ENCODE assay signal across 23 cellular contexts in the genomic region with DNA sequence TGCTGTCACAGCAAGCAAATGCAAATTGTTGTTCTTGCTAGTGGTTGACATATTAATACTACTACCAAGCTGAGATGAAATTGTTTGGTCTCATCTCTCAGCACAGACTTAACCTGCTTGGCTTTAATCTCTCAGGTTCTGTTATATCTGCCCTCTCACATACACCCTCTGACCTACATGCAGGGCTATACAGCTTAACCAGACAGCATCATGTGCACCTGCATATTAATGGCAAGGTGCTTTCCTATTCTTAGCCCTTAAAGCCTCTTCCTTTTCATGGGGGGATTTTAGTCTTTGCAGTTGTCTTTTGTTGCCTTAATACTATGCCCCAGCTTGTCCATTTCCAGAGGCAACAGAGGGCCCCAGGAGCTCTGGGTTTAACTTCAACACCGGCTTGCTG.
DNase-seq lines count a peak whose midpoint lies in the region; ATAC-seq and TF ChIP-seq lines count a peak whose summit lies in the region.
"Had no signal": no experiment of that assay in that cellular context is flagged by ENCODE, and none has a peak within 500 bp of the region (broad histone marks: within the 10 kb centered on the region; RNA-seq: fewer than 3 reads in every experiment).

No MANE protein-coding gene starts in this region.

- CTCF ChIA-PET in activated CD8-positive, alpha-beta T cell treated with anti-CD3 and anti-CD28 coated beads for 36 hours (lab: Charles Lee), result no interaction called here
- CTCF ChIA-PET in activated CD8-positive, alpha-beta T cell treated with anti-CD3 and anti-CD28 coated beads, Interleukin-2, amount 10 ng/mL, durations not matched to agents 7 days and 5 days (lab: Charles Lee), result no interaction called here

- H3K36me3 ChIP-seq in WERI-Rb-1 (no peaks in the 10 kb centered on the region), stomach (no peaks in the 10 kb centered on the region)
- H3K36me3 ChIP-seq: BE2C; BLaER1 treated with 17β-estradiol and CSF1 and Interleukin-3, amounts not matched to agents 10 nM and 100 nM; HAP-1 had no signal

- TF ChIP-seq POLR2A in stomach (IDR thresholded peaks at IDR 0.05), result no peak

- H3K4me3 ChIP-seq in WERI-Rb-1 (ENCODE audit: low read depth, low read length) (no peak overlapping the region), stomach (no peak overlapping the region)
- H3K4me3 ChIP-seq: BLaER1 treated with 17β-estradiol and CSF1 and Interleukin-3, amounts not matched to agents 10 nM and 100 nM; GM23338; HAP-1 had no signal

- peaks cover 4% of the 10 kb centered on the region for H3K9me3 Mint-ChIP-seq in activated CD8-positive, alpha-beta T cell treated with anti-CD3 and anti-CD28 coated beads for 36 hours
- H3K9me3 Mint-ChIP-seq in activated CD8-positive, alpha-beta T cell treated with anti-CD3 and anti-CD28 coated beads, Interleukin-2, amount 10 ng/mL, durations not matched to agents 7 days and 5 days (ENCODE audit: insufficient read depth), result no peaks in the 10 kb centered on the region
- peaks cover 0 to 4% of the 10 kb centered on the region in 2 donors for H3K9me3 Mint-ChIP-seq in effector memory CD8-positive, alpha-beta T cell
- peaks cover 6% of the 10 kb centered on the region for H3K9me3 Mint-ChIP-seq in stimulated activated memory B cell treated with anti-CD40 and anti-IgM and Interleukin-4, amounts not matched to agents 10 μg/mL and 1 μg/mL and 100 μg/mL, for 72 hours
- peaks cover 17% of the 10 kb centered on the region for H3K9me3 Mint-ChIP-seq in activated naive CD8-positive, alpha-beta T cell treated with anti-CD3 and anti-CD28 coated beads, Interleukin-2, amount 50 U/mL, for 24 hours

- no peak for TF ChIP-seq CTCF in activated CD8-positive, alpha-beta T cell treated with anti-CD3 and anti-CD28 coated beads for 36 hours (IDR thresholded peaks at IDR 0.05)
- TF ChIP-seq CTCF in WERI-Rb-1 (IDR thresholded peaks at IDR 0.05; ENCODE audit: low read depth, low read length), result no peak
- no peak for TF ChIP-seq CTCF in stomach (IDR thresholded peaks at IDR 0.05)

- H3K36me3 Mint-ChIP-seq in activated CD8-positive, alpha-beta T cell treated with anti-CD3 and anti-CD28 coated beads for 36 hours (ENCODE audit: low read depth), result peaks cover 7% of the 10 kb centered on the region
- H3K36me3 Mint-ChIP-seq in activated CD8-positive, alpha-beta T cell treated with anti-CD3 and anti-CD28 coated beads, Interleukin-2, amount 10 ng/mL, durations not matched to agents 7 days and 5 days (ENCODE audit: low read depth), result peaks cover 3% of the 10 kb centered on the region
- no peaks in the 10 kb centered on the region for H3K36me3 Mint-ChIP-seq in effector memory CD8-positive, alpha-beta T cell (ENCODE audit: insufficient read depth)
- H3K36me3 Mint-ChIP-seq in stimulated activated memory B cell treated with anti-CD40 and anti-IgM and Interleukin-4, amounts not matched to agents 10 μg/mL and 1 μg/mL and 100 μg/mL, for 72 hours, result peaks cover 14% of the 10 kb centered on the region
- peaks cover 7% of the 10 kb centered on the region for H3K36me3 Mint-ChIP-seq in activated naive CD8-positive, alpha-beta T cell treated with anti-CD3 and anti-CD28 coated beads, Interleukin-2, amount 50 U/mL, for 24 hours (ENCODE audit: low read depth)
- H3K36me3 Mint-ChIP-seq: CD14-positive monocyte had no signal

- intact Hi-C loops in activated CD8-positive, alpha-beta T cell treated with anti-CD3 and anti-CD28 coated beads for 36 hours (cut with micrococcal nuclease), result no loop called here
- intact Hi-C loops in stomach (cut with DNase I; ENCODE audit: low total_unique reads), result no loop called here

- POLR2A ChIA-PET in activated CD8-positive, alpha-beta T cell treated with anti-CD3 and anti-CD28 coated beads for 36 hours (lab: Charles Lee), result interaction anchor here (0.9 kb wide), 1 partner anchor 14 kb away, joined by 3 read pairs; no protein-coding TSS in a partner anchor
- POLR2A ChIA-PET in activated CD8-positive, alpha-beta T cell treated with anti-CD3 and anti-CD28 coated beads, Interleukin-2, amount 10 ng/mL, durations not matched to agents 7 days and 5 days (lab: Charles Lee), result no interaction called here

- peaks cover 38% of the 10 kb centered on the region for H3K4me1 Mint-ChIP-seq in activated CD8-positive, alpha-beta T cell treated with anti-CD3 and anti-CD28 coated beads for 36 hours (ENCODE audit: low read depth)
- H3K4me1 Mint-ChIP-seq in activated CD8-positive, alpha-beta T cell treated with anti-CD3 and anti-CD28 coated beads, Interleukin-2, amount 10 ng/mL, durations not matched to agents 7 days and 5 days (ENCODE audit: low read depth), result no peaks in the 10 kb centered on the region
- H3K4me1 Mint-ChIP-seq in effector memory CD8-positive, alpha-beta T cell (ENCODE audit: low read depth in 2 of 2), result peaks cover 21 to 30% of the 10 kb centered on the region in 2 donors
- peaks cover 16% of the 10 kb centered on the region for H3K4me1 Mint-ChIP-seq in stimulated activated memory B cell treated with anti-CD40 and anti-IgM and Interleukin-4, amounts not matched to agents 10 μg/mL and 1 μg/mL and 100 μg/mL, for 72 hours
- H3K4me1 Mint-ChIP-seq in activated naive CD8-positive, alpha-beta T cell treated with anti-CD3 and anti-CD28 coated beads, Interleukin-2, amount 50 U/mL, for 24 hours, result peaks cover 17% of the 10 kb centered on the region
- H3K4me1 Mint-ChIP-seq: CD14-positive monocyte had no signal

- DNase-seq in activated CD8-positive, alpha-beta T cell treated with anti-CD3 and anti-CD28 coated beads for 36 hours, result no peak
- no peak for DNase-seq in activated CD8-positive, alpha-beta T cell treated with anti-CD3 and anti-CD28 coated beads, Interleukin-2, amount 10 ng/mL, durations not matched to agents 7 days and 5 days
- DNase-seq in effector memory CD8-positive, alpha-beta T cell, result no peak
- DNase-seq in left lobe of liver (ENCODE audit: low spot score) (no peak), WERI-Rb-1 (no peak), stomach (no peak)
- DNase-seq in activated naive CD8-positive, alpha-beta T cell treated with anti-CD3 and anti-CD28 coated beads, Interleukin-2, amount 50 U/mL, for 24 hours, result no peak
- DNase-seq: ACHN; AML-193; BE2C; Calu3; CD4-positive, alpha-beta T cell; COR-L47; DMS53; DMS79 treated with DMSO at 0.1 percent for 48 hours; GF-D8; HFFc6 had no signal

- H3K27me3 Mint-ChIP-seq in activated CD8-positive, alpha-beta T cell treated with anti-CD3 and anti-CD28 coated beads for 36 hours, result no peaks in the 10 kb centered on the region
- H3K27me3 Mint-ChIP-seq in activated CD8-positive, alpha-beta T cell treated with anti-CD3 and anti-CD28 coated beads, Interleukin-2, amount 10 ng/mL, durations not matched to agents 7 days and 5 days (ENCODE audit: low read depth), result no peaks in the 10 kb centered on the region
- no peaks in the 10 kb centered on the region for H3K27me3 Mint-ChIP-seq in effector memory CD8-positive, alpha-beta T cell
- H3K27me3 Mint-ChIP-seq in stimulated activated memory B cell treated with anti-CD40 and anti-IgM and Interleukin-4, amounts not matched to agents 10 μg/mL and 1 μg/mL and 100 μg/mL, for 72 hours, result no peaks in the 10 kb centered on the region
- no peaks in the 10 kb centered on the region for H3K27me3 Mint-ChIP-seq in activated naive CD8-positive, alpha-beta T cell treated with anti-CD3 and anti-CD28 coated beads, Interleukin-2, amount 50 U/mL, for 24 hours
- H3K27me3 Mint-ChIP-seq: CD4-positive, alpha-beta T cell had no signal

- TF ChIP-seq EP300 in stomach (IDR thresholded peaks at IDR 0.05), result no peak

- WGBS in stomach, 5 donors, result 81 to 100% (median 100%) methylated on average over 1 of the region's 1 CpG

- H3K27ac ChIP-seq in WERI-Rb-1 (no peak overlapping the region), stomach (no peak overlapping the region)
- H3K27ac ChIP-seq: 22Rv1; BLaER1 treated with 17β-estradiol and CSF1 and Interleukin-3, amounts not matched to agents 10 nM and 100 nM had no signal

- peaks cover 0 to 11% (median 0%) of the 10 kb centered on the region in 4 donors for H3K4me1 ChIP-seq in stomach
- H3K4me1 ChIP-seq: BLaER1 treated with 17β-estradiol and CSF1 and Interleukin-3, amounts not matched to agents 10 nM and 100 nM had no signal

- H3K4me3 Mint-ChIP-seq in activated CD8-positive, alpha-beta T cell treated with anti-CD3 and anti-CD28 coated beads for 36 hours, result no peak overlapping the region
- H3K4me3 Mint-ChIP-seq in activated CD8-positive, alpha-beta T cell treated with anti-CD3 and anti-CD28 coated beads, Interleukin-2, amount 10 ng/mL, durations not matched to agents 7 days and 5 days, result no peak overlapping the region
- H3K4me3 Mint-ChIP-seq in effector memory CD8-positive, alpha-beta T cell, result no peak overlapping the region
- no peak overlapping the region for H3K4me3 Mint-ChIP-seq in stimulated activated memory B cell treated with anti-CD40 and anti-IgM and Interleukin-4, amounts not matched to agents 10 μg/mL and 1 μg/mL and 100 μg/mL, for 72 hours
- no peak overlapping the region for H3K4me3 Mint-ChIP-seq in activated naive CD8-positive, alpha-beta T cell treated with anti-CD3 and anti-CD28 coated beads, Interleukin-2, amount 50 U/mL, for 24 hours
- H3K4me3 Mint-ChIP-seq: CD14-positive monocyte; CD4-positive, alpha-beta T cell; GM23338; HFFc6 had no signal

- ATAC-seq in activated CD8-positive, alpha-beta T cell treated with anti-CD3 and anti-CD28 coated beads for 36 hours, result peak; percentile 30
- no peak for ATAC-seq in activated CD8-positive, alpha-beta T cell treated with anti-CD3 and anti-CD28 coated beads, Interleukin-2, amount 10 ng/mL, durations not matched to agents 7 days and 5 days
- peak; percentile 39 for ATAC-seq in effector memory CD8-positive, alpha-beta T cell (replicated peaks)
- ATAC-seq in left lobe of liver, result peak; percentile 14
- ATAC-seq in stimulated activated memory B cell treated with anti-CD40 and anti-IgM and Interleukin-4, amounts not matched to agents 10 μg/mL and 1 μg/mL and 100 μg/mL, for 72 hours, result peak; percentile 48
- no peak for ATAC-seq in activated naive CD8-positive, alpha-beta T cell treated with anti-CD3 and anti-CD28 coated beads, Interleukin-2, amount 50 U/mL, for 24 hours
- ATAC-seq: GM23338 had no signal

- no peaks in the 10 kb centered on the region for H3K9me3 ChIP-seq in WERI-Rb-1 (ENCODE audit: severe bottlenecking)
- H3K9me3 ChIP-seq in stomach, result no peaks in the 10 kb centered on the region
- H3K9me3 ChIP-seq: BE2C, HAP-1 had no signal

- no peak overlapping the region for H3K27ac Mint-ChIP-seq in activated CD8-positive, alpha-beta T cell treated with anti-CD3 and anti-CD28 coated beads for 36 hours
- no peak overlapping the region for H3K27ac Mint-ChIP-seq in activated CD8-positive, alpha-beta T cell treated with anti-CD3 and anti-CD28 coated beads, Interleukin-2, amount 10 ng/mL, durations not matched to agents 7 days and 5 days
- peak overlapping the region in 1 of 2 donors; percentile 56 for H3K27ac Mint-ChIP-seq in effector memory CD8-positive, alpha-beta T cell
- H3K27ac Mint-ChIP-seq in stimulated activated memory B cell treated with anti-CD40 and anti-IgM and Interleukin-4, amounts not matched to agents 10 μg/mL and 1 μg/mL and 100 μg/mL, for 72 hours, result no peak overlapping the region
- no peak overlapping the region for H3K27ac Mint-ChIP-seq in activated naive CD8-positive, alpha-beta T cell treated with anti-CD3 and anti-CD28 coated beads, Interleukin-2, amount 50 U/mL, for 24 hours
- H3K27ac Mint-ChIP-seq: CD14-positive monocyte; CD4-positive, alpha-beta T cell; GM23338; HFFc6 had no signal

- no peaks in the 10 kb centered on the region for H3K27me3 ChIP-seq in WERI-Rb-1 (ENCODE audit: insufficient read depth, low read depth, severe bottlenecking)
- H3K27me3 ChIP-seq in stomach, result no peaks in the 10 kb centered on the region
- H3K27me3 ChIP-seq: BE2C; BLaER1 treated with 17β-estradiol and CSF1 and Interleukin-3, amounts not matched to agents 10 nM and 100 nM had no signal

Comparison
In these comparisons a context has a peak if more than half of its experiments do, and no peak if none do; other contexts are left out.
1. ATAC-seq: peak in activated CD8-positive, alpha-beta T cell treated with anti-CD3 and anti-CD28 coated beads for 36 hours (single experiment), effector memory CD8-positive, alpha-beta T cell (single experiment), left lobe of liver (single experiment) and stimulated activated memory B cell treated with anti-CD40 and anti-IgM and Interleukin-4, amounts not matched to agents 10 μg/mL and 1 μg/mL and 100 μg/mL, for 72 hours (single experiment); none in activated CD8-positive, alpha-beta T cell treated with anti-CD3 and anti-CD28 coated beads, Interleukin-2, amount 10 ng/mL, durations not matched to agents 7 days and 5 days (single experiment) and activated naive CD8-positive, alpha-beta T cell treated with anti-CD3 and anti-CD28 coated beads, Interleukin-2, amount 50 U/mL, for 24 hours (single experiment).